In the genomic region with DNA sequence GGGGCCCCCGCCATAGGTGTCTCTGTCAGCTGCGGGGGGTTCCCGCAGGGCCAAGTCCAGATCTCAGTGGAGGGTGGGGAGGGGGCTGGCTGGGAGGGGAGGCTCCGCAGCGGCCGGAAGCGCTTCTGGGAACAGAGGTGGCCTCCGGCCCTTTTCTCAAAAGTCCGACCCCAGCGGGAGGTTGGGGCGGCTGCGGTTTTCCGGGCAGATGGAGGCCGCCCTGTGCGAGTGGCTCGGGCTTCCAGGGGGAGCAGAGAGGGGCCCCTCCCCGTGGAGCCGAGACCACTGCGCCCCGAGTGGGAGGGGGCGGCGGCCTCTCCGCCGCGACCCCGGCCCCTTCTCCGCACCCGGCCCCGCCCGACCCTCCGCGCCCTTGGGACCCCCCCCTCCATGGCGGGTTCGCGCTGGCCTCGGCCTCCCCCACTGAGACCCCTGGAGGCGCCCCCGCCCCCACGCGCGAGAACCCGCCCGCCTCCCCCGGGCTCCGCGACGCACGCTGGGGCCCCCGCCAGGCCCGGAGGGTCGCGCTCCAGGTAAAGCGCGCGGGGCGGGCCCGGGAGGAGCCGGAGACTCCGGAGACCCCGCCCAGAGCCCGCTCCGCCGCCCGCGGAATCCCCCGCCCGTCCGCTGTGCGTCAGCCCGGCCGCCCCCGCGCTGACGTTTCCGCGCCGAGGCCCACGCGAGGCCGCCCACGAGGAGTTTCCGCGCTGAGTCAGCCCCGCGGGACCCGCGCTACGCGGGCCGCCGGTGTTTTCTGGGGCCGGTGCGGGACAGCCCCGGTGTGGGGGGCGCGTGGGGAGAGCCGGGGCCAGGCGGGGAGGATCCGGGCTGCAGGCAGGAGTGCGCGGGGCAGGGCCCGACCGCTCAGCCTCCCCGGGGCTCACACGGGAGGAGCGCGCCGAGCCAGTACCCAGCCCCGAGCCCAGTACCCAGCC, we compare ENCODE assay signal across 1 cellular context.
TF ChIP-seq lines count a peak whose summit lies in the region.

No MANE protein-coding gene starts in this region.

TF ChIP-seq in IMR-90, 13 proteins besides CTCF, POLR2A, EP300 and RAD21:
- TF ChIP-seq FOS (IDR thresholded peaks at IDR 0.05; ENCODE audit: low read depth, low read length) = peak; percentile 86
- TF ChIP-seq NFE2L2 (IDR thresholded peaks at IDR 0.05; ENCODE audit: low read depth, low read length) = peak; percentile 27; the same call in 1 of the 2 replicates
- TF ChIP-seq MAFK (IDR thresholded peaks at IDR 0.05; ENCODE audit: low read depth, low read length) = no peak
- TF ChIP-seq MAZ (IDR thresholded peaks at IDR 0.05; ENCODE audit: borderline replicate concordance, low read depth, low read length) = peak; percentile 64; the same call in 1 of the 2 replicates
- peak; percentile 34; the same call in 1 of the 2 replicates for TF ChIP-seq BHLHE40 (IDR thresholded peaks at IDR 0.05; ENCODE audit: low read depth, low read length)
